ENCODE assay signal across 8 cellular contexts in genomic region chr5:170632266-170632984, GRCh38.
DNase-seq lines count a peak whose midpoint lies in the region; ATAC-seq and TF ChIP-seq lines count a peak whose summit lies in the region.

No MANE protein-coding gene starts in this region.

- 41 to 62% (median 45%) methylated on average over 15 to 19 of the region's 19 CpGs for WGBS in spleen, 5 donors

- H3K4me3 Mint-ChIP-seq in T-cell, result peak overlapping the region; percentile 62 to 91 (median 78)

- peaks cover under 1 to 15% of the 10 kb centered on the region in 2 donors for H3K27me3 Mint-ChIP-seq in T-cell

- TF ChIP-seq CTCF in spleen (IDR thresholded peaks at IDR 0.05 in 8 of 11, conservative IDR thresholded peaks at IDR 0.05 in 3 of 11) (peak in 1 of 11 experiments; percentile 5), left lung (IDR thresholded peaks at IDR 0.05) (no peak)

- peak overlapping the region; percentile 18 for H3K4me3 ChIP-seq in HAP-1
- H3K4me3 ChIP-seq in iPS-15b (ENCODE audit: low read depth, low read length), result peak overlapping the region; percentile 75
- peak overlapping the region in 2 of 8 donors; percentile 22 to 51 for H3K4me3 ChIP-seq in spleen
- no peak overlapping the region for H3K4me3 ChIP-seq in left lung

- peak; percentile 2 to 45 (median 14) for ATAC-seq in T-cell (replicated peaks in 1 of 4)
- ATAC-seq in left lung, result no peak

- POLR2A ChIA-PET in T-cell (lab: Charles Lee), result no interaction called here

- intact Hi-C loops in spleen (cut with DNase I; ENCODE audit: low total_unique reads), result loop anchor here (5.0 kb wide), 1 partner anchor 195 kb away; no protein-coding TSS in a partner anchor
- intact Hi-C loops in left lung (cut with DNase I), result loop anchor here (5.0 to 10.0 kb wide), 3 partner anchors 198 to 408 kb away; no protein-coding TSS in a partner anchor

- H3K27ac ChIP-seq in spleen (peak overlapping the region; percentile 27 to 80 (median 74)), left lung (no peak overlapping the region)

- no peak overlapping the region for H3K9ac ChIP-seq in iPS-15b (ENCODE audit: low read depth, low read length)

- DNase-seq in HAP-1 (ENCODE audit: low spot score in 2 of 2) (no peak), T-cell (no peak), spleen (peak; percentile 66), left lung (no peak), middle frontal gyrus (ENCODE audit: extremely low spot score, low spot score) (no peak), DMS79 (lab: John Stamatoyannopoulos, UW) (no peak)
- DNase-seq in central memory CD4-positive, alpha-beta T cell, result no peak

- H3K36me3 ChIP-seq in HAP-1 (replicated peaks), result no peaks in the 10 kb centered on the region
- no peaks in the 10 kb centered on the region for H3K36me3 ChIP-seq in iPS-15b (ENCODE audit: control insufficient read depth, insufficient read depth, low read length)
- no peaks in the 10 kb centered on the region for H3K36me3 ChIP-seq in spleen
- no peaks in the 10 kb centered on the region for H3K36me3 ChIP-seq in left lung

- H3K4me1 ChIP-seq in HAP-1 (peaks cover 8% of the 10 kb centered on the region), iPS-15b (ENCODE audit: control insufficient read depth, insufficient read depth, low read length) (peaks cover 13% of the 10 kb centered on the region), spleen (peaks cover 5 to 40% (median 23%) of the 10 kb centered on the region in 6 donors), left lung (peaks cover 3 to 15% of the 10 kb centered on the region in 2 donors)

- CTCF ChIA-PET in T-cell (lab: Charles Lee), result interaction anchor here (1.8 to 2.2 kb wide), 2 partner anchors 34 to 197 kb away, joined by 6 to 7 read pairs; no protein-coding TSS in a partner anchor

- H3K27ac Mint-ChIP-seq in T-cell, result no peak overlapping the region

- no peaks in the 10 kb centered on the region for H3K9me3 Mint-ChIP-seq in T-cell

- in situ Hi-C loops in HAP-1 (cut with MboI; ENCODE audit: low sequenced_read_pairs), result no loop called here

- H3K36me3 Mint-ChIP-seq in T-cell, result no peaks in the 10 kb centered on the region

- TF ChIP-seq POLR2A in spleen (IDR thresholded peaks at IDR 0.05), result no peak

- no peaks in the 10 kb centered on the region for H3K27me3 ChIP-seq in HAP-1 (ENCODE audit: low read depth)
- no peaks in the 10 kb centered on the region for H3K27me3 ChIP-seq in iPS-15b (ENCODE audit: control insufficient read depth, insufficient read depth, low read length)
- peaks cover 0 to 14% (median 0%) of the 10 kb centered on the region in 7 donors for H3K27me3 ChIP-seq in spleen (replicated peaks in 1 of 7)
- H3K27me3 ChIP-seq in left lung, result peaks cover 0 to 13% of the 10 kb centered on the region in 2 donors

- H3K9me3 ChIP-seq in HAP-1, result no peaks in the 10 kb centered on the region
- H3K9me3 ChIP-seq in iPS-15b (ENCODE audit: control insufficient read depth, insufficient read depth, low read length), result no peaks in the 10 kb centered on the region
- H3K9me3 ChIP-seq in spleen, result no peaks in the 10 kb centered on the region
- no peaks in the 10 kb centered on the region for H3K9me3 ChIP-seq in left lung

- peaks cover 20 to 27% (median 23%) of the 10 kb centered on the region in 3 donors for H3K4me1 Mint-ChIP-seq in T-cell

Comparison
In these comparisons a context has a peak if more than half of its experiments do, and no peak if none do; other contexts are left out.
1. H3K4me3 ChIP-seq: peak in HAP-1 (single experiment) and iPS-15b (single experiment); none in left lung (0 of 2).
2. H3K27ac ChIP-seq: peak in spleen (8 of 8); none in left lung (0 of 2).